7 cellular contexts compared by ENCODE assay signal in the genomic region with DNA sequence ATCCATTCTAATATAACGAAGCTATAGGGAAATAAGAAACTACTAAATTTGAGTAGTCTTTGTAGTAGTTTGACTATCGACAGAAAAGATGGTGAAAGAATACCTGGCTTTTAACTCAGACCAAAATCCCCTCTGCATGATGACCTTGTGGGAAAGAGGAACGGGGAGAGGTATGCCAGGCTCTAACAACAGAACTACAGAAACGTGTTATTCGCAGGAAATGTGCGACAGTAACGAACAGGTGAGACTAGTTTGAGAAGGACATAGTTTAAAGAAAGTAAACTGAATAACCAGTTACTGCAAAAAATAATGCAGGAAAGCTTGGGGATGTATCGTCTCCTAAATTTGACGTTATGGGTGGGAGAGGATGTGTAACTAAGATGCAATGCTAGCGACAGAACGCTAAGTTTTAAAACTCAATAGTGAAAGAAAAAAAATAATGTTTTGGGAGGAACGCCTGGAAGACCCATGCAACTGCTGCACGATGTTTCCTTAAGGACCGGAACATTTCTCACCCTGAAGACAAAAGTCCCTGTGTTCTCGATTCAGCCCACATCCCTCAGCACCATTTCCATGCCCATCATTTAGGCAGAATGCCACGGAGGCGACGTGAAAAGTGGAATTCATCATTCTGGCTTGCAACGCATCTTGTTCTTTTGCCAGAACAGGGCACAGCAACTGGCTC. TPM values are rescaled to one million over a fixed set of nuclear protein-coding genes. Genes with fewer than 3 reads are reported as not detected.
A peak's percentile ranks its signal among the peaks of the same experiment; 100 is the strongest.
DNase-seq lines count a peak whose midpoint lies in the region; ATAC-seq and TF ChIP-seq lines count a peak whose summit lies in the region.

No MANE protein-coding gene starts in this region.

- H3K36me3 Mint-ChIP-seq in GM23338 (ENCODE audit: low read depth): peaks cover 2% of the 10 kb centered on the region; the same call in 1 of the 3 replicates

- DNase-seq in GM23338 (ENCODE audit: low spot score): no peak
- no peak for DNase-seq in fibroblast of mammary gland (ENCODE audit: low read depth)
- DNase-seq in psoas muscle: no peak
- no peak for DNase-seq in NCI-H345 treated with DMSO at 0.1 percent for 48 hours (lab: John Stamatoyannopoulos, UW; ENCODE audit: unreplicated experiment)

- peak overlapping the region; percentile 97 for H3K4me3 Mint-ChIP-seq in GM23338

- H3K4me2 ChIP-seq in GM23338: peak overlapping the region; percentile 85

- no peaks in the 10 kb centered on the region for H3K9me2 ChIP-seq in GM23338 (ENCODE audit: insufficient read depth)

- no peaks in the 10 kb centered on the region for H3F3A ChIP-seq in GM23338 (replicated peaks; ENCODE audit: low read depth)

- H3K27ac Mint-ChIP-seq in GM23338: peak overlapping the region; percentile 94

- H3K27ac ChIP-seq in GM23338 (ENCODE audit: low read depth): peak overlapping the region; percentile 21
- H3K27ac ChIP-seq in psoas muscle: peak overlapping the region; percentile 97

- no peak for TF ChIP-seq CTCF in GM23338 (conservative IDR thresholded peaks at IDR 0.05; ENCODE audit: low read depth in 2 of 2)
- no peak for TF ChIP-seq CTCF in fibroblast of mammary gland (conservative IDR thresholded peaks at IDR 0.05; ENCODE audit: control insufficient read depth, insufficient read depth, low read depth, low read length)
- TF ChIP-seq CTCF in psoas muscle (IDR thresholded peaks at IDR 0.05): no peak

- no peaks in the 10 kb centered on the region for H3K27me3 ChIP-seq in GM23338 (ENCODE audit: insufficient read depth)
- H3K27me3 ChIP-seq in psoas muscle (ENCODE audit: insufficient read depth in 3 of 3, low read length in 2 of 3): no peaks in the 10 kb centered on the region

- intact Hi-C loops in psoas muscle (cut with DNase I): loop anchor here in 1 of 2 donors (10.0 kb wide), 2 partner anchors 192 to 208 kb away; partner anchors contain the start of gene MBNL2

- H3K27me3 Mint-ChIP-seq in GM23338 (ENCODE audit: insufficient read depth, low read depth, poor library complexity): peaks cover 12% of the 10 kb centered on the region

- H3K79me2 ChIP-seq in GM23338 (replicated peaks; ENCODE audit: insufficient read depth): peaks cover 28% of the 10 kb centered on the region

- H3K4me1 ChIP-seq in GM23338 (ENCODE audit: insufficient read depth): peaks cover 31% of the 10 kb centered on the region
- H3K4me1 ChIP-seq in psoas muscle: peaks cover 39% of the 10 kb centered on the region

- whole genome bisulfite sequencing in psoas muscle, 3 donors: 4 to 8% (median 4%) methylated on average over 19 of the region's 19 CpGs

- no peak for ATAC-seq in GM23338
- peak in 1 of 4 donors; percentile 0 for ATAC-seq in psoas muscle
- no peak for ATAC-seq in HG02759 (IDR thresholded peaks at IDR 0.05; ENCODE audit: unreplicated experiment)
- no peak for ATAC-seq in GM19397 (IDR thresholded peaks at IDR 0.05; ENCODE audit: unreplicated experiment)

- peak; percentile 94 for TF ChIP-seq POLR2A in Raji (IDR thresholded peaks at IDR 0.05; ENCODE audit: insufficient read depth, low read depth, low read length)

- H3K4me1 Mint-ChIP-seq in GM23338: peaks cover 29% of the 10 kb centered on the region

- H3K36me3 ChIP-seq in GM23338 (ENCODE audit: insufficient read depth) (no peaks in the 10 kb centered on the region), psoas muscle (ENCODE audit: insufficient read depth in 1 of 2, low read depth in 1 of 2) (no peaks in the 10 kb centered on the region)

- 0 out of 2 replicates have a peak overlapping the region, but pooled peaks have one; percentile 1 for H2AFZ ChIP-seq in GM23338

- H3K4me3 ChIP-seq in GM23338 (peak overlapping the region; percentile 55), fibroblast of mammary gland (ENCODE audit: control insufficient read depth, low read depth, low read length) (peak overlapping the region; percentile 87), psoas muscle (peak overlapping the region; percentile 82)

- no peaks in the 10 kb centered on the region for H3K9me3 ChIP-seq in psoas muscle

- 0 out of 3 replicates have a peak, but pooled peaks cover 6% of the 10 kb centered on the region for H3K9me3 Mint-ChIP-seq in GM23338

- no peaks in the 10 kb centered on the region for H4K20me1 ChIP-seq in GM23338 (replicated peaks; ENCODE audit: insufficient read depth)

TF ChIP-seq in GM23338, 12 proteins besides CTCF, POLR2A, EP300 and RAD21 (continues in another document):
- no peak for TF ChIP-seq NANOG (IDR thresholded peaks at IDR 0.05; ENCODE audit: borderline replicate concordance)
- no peak for TF ChIP-seq EZH2 (IDR thresholded peaks at IDR 0.05; ENCODE audit: low read depth, unreplicated experiment)
- TF ChIP-seq ZNF331 (CRISPR knock-in tag; IDR thresholded peaks at IDR 0.05; ENCODE audit: low read depth): no peak
- TF ChIP-seq REST (IDR thresholded peaks at IDR 0.05; ENCODE audit: unreplicated experiment): no peak
- no peak for TF ChIP-seq EZH2phosphoT487 (IDR thresholded peaks at IDR 0.05; ENCODE audit: unreplicated experiment)
- TF ChIP-seq POLR2AphosphoS5 (IDR thresholded peaks at IDR 0.05; ENCODE audit: low read depth): no peak
- TF ChIP-seq ZNF114 (CRISPR knock-in tag; IDR thresholded peaks at IDR 0.05): no peak
- no peak for TF ChIP-seq STAT1 (IDR thresholded peaks at IDR 0.05; ENCODE audit: unreplicated experiment)
- no peak for TF ChIP-seq JUNB (IDR thresholded peaks at IDR 0.05; ENCODE audit: unreplicated experiment)

RNA-seq across cellular contexts. Expression of gene RAP2A, which starts 1.6 kb away (rescaled TPM):
- 35.3 and 36.4 TPM in 2 replicates for total RNA-seq in GM23338 (2014; rRNA removed; shearing (Covaris generic))
- polyA plus RNA-seq in GM23338 (2016; fragmentation: Nextera tagmentation; extraction: Ambion mirVana) (10.4 and 11.3 TPM in 2 replicates), psoas muscle (10 to 100 TPM in 1 of 3 donors, 1 to 10 TPM in 2; 3.8 to 11.4 (median 5.2) TPM)
- total RNA-seq in psoas muscle: 10 to 100 TPM; 11.1 to 35.7 (median 20.4) TPM
